Comparison of ENCODE assay signal across 13 cellular contexts in genomic region chr1:117710710-117711109, GRCh38.
DNase-seq lines count a peak whose midpoint lies in the region; ATAC-seq and TF ChIP-seq lines count a peak whose summit lies in the region.
"Had no signal": no experiment of that assay in that cellular context is flagged by ENCODE, and none has a peak within 500 bp of the region (broad histone marks: within the 10 kb centered on the region; RNA-seq: fewer than 3 reads in every experiment).

No MANE protein-coding gene starts in this region.

- peak; percentile 24 for TF ChIP-seq CTCF in osteocyte (IDR thresholded peaks at IDR 0.05)

- no peak overlapping the region for H3K4me3 Mint-ChIP-seq in osteocyte (ENCODE audit: unreplicated experiment)
- no peak overlapping the region for H3K4me3 Mint-ChIP-seq in activated T-helper 17 cell treated with anti-CD3 and anti-CD28 coated beads, Interleukin-2, amount 50 U/mL, for 72 hours

- DNase-seq in NCI-H82 (lab: John Stamatoyannopoulos, UW) (peak; percentile 65), NCI-H82 treated with DMSO at 0.1 percent for 48 hours (lab: John Stamatoyannopoulos, UW; ENCODE audit: unreplicated experiment) (no peak), NCI-H446 (lab: John Stamatoyannopoulos, UW) (peak; percentile 6 to 29), cerebellar cortex (ENCODE audit: low spot score) (peak; percentile 11), osteocyte (ENCODE audit: extremely low spot score, unreplicated experiment) (no peak), NCI-H1105 treated with DMSO at 0.1 percent for 48 hours (lab: John Stamatoyannopoulos, UW) (no peak)
- DNase-seq: activated CD4-positive, CD25-positive, alpha-beta regulatory T cell; activated naive CD4-positive, alpha-beta T cell treated with Interleukin-2 at 50 U/mL for 16 hours; effector memory CD4-positive, alpha-beta T cell; kidney glomerular epithelial cell; pancreas had no signal

- no peak overlapping the region for H3K27ac Mint-ChIP-seq in osteocyte (ENCODE audit: unreplicated experiment)
- H3K27ac Mint-ChIP-seq in activated T-helper 17 cell treated with anti-CD3 and anti-CD28 coated beads, Interleukin-2, amount 50 U/mL, for 72 hours, result no peak overlapping the region

- peaks cover 2% of the 10 kb centered on the region for H3K4me1 Mint-ChIP-seq in osteocyte (ENCODE audit: unreplicated experiment)
- no peaks in the 10 kb centered on the region for H3K4me1 Mint-ChIP-seq in activated T-helper 17 cell treated with anti-CD3 and anti-CD28 coated beads, Interleukin-2, amount 50 U/mL, for 72 hours

- no peaks in the 10 kb centered on the region for H3K36me3 Mint-ChIP-seq in osteocyte (ENCODE audit: unreplicated experiment)
- no peaks in the 10 kb centered on the region for H3K36me3 Mint-ChIP-seq in activated T-helper 17 cell treated with anti-CD3 and anti-CD28 coated beads, Interleukin-2, amount 50 U/mL, for 72 hours (ENCODE audit: low read depth)

- H3K27me3 Mint-ChIP-seq in osteocyte (ENCODE audit: unreplicated experiment), result peaks cover 7% of the 10 kb centered on the region
- H3K27me3 Mint-ChIP-seq in activated T-helper 17 cell treated with anti-CD3 and anti-CD28 coated beads, Interleukin-2, amount 50 U/mL, for 72 hours, result peaks cover 13% of the 10 kb centered on the region

- ATAC-seq in activated T-helper 17 cell treated with anti-CD3 and anti-CD28 coated beads, Interleukin-2, amount 50 U/mL, for 72 hours (replicated peaks), result no peak
- no peak for ATAC-seq in GM21825 (IDR thresholded peaks at IDR 0.05; ENCODE audit: unreplicated experiment)
- ATAC-seq: pancreas had no signal

- H3K9me3 Mint-ChIP-seq in osteocyte (ENCODE audit: unreplicated experiment), result peaks cover 9% of the 10 kb centered on the region
- peaks cover 4% of the 10 kb centered on the region for H3K9me3 Mint-ChIP-seq in activated T-helper 17 cell treated with anti-CD3 and anti-CD28 coated beads, Interleukin-2, amount 50 U/mL, for 72 hours

Comparison
In these comparisons a context has a peak if more than half of its experiments do, and no peak if none do; other contexts are left out.
1. DNase-seq: peak in NCI-H82 (single experiment), NCI-H446 (2 of 2) and cerebellar cortex (single experiment); none in NCI-H82 treated with DMSO at 0.1 percent for 48 hours (single experiment), osteocyte (single experiment) and NCI-H1105 treated with DMSO at 0.1 percent for 48 hours (single experiment).